Comparison of ENCODE assay signal across 17 cellular contexts in the genomic region with DNA sequence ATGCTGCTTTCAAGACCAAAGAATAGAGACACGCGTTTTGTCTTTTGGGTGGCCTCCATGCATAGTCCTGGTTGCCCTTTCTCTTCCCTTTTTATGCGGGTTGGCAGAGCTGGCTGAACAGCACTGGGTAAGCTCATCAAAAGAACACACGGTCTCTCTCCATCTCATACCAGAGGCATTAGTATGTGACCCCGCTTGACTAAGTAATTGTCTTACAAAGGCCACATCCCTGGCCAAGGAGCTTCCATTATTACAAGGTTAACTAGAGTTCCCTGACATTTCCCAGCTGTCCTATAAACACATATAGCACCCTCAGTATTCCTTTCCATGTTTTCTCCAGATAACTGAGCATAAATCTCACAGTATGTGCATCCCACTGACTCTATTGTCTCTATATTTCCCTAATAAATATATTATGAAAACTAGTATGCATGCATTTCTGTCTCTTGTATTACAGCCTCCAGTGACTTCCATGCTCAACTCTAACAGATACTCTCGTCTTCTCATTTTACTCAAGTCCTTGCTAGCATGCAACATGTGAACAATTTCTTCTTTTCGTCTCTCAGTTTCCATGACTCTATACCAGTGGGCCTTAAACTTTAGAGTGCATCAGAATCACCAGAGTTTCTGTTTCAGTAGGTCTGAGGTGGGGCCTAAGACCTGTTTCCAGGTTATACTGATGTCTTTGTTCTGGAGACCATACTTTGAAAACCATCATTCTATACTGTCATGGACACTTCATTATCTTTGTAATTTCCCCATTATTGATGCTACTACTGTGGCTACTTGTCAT.
DNase-seq lines count a peak whose midpoint lies in the region; ATAC-seq and TF ChIP-seq lines count a peak whose summit lies in the region.
"Had no signal": no experiment of that assay in that cellular context is flagged by ENCODE, and none has a peak within 500 bp of the region (broad histone marks: within the 10 kb centered on the region; RNA-seq: fewer than 3 reads in every experiment).

No MANE protein-coding gene starts in this region.

- no peaks in the 10 kb centered on the region for H3K27me3 ChIP-seq in SK-N-SH (ENCODE audit: insufficient read depth)
- H3K27me3 ChIP-seq: testis had no signal

- DNase-seq in SK-N-SH: no peak
- peak; percentile 11 for DNase-seq in HT1080 (ENCODE audit: low read depth)
- DNase-seq in 8988T: no peak
- DNase-seq in sciatic nerve (ENCODE audit: low spot score): no peak
- no peak for DNase-seq in NCI-H526 (lab: John Stamatoyannopoulos, UW)
- no peak for DNase-seq in effector CD4-positive, alpha-beta T cell
- DNase-seq: activated T-cell treated with anti-CD3 and anti-CD28 coated beads, Interleukin-2, amount 50 U/mL, for 1 hour; aorta; Caco-2; glutamatergic neuron; naive thymus-derived CD8-positive, alpha-beta T cell; right cardiac atrium; testis had no signal

- H3K4me2 ChIP-seq in SK-N-SH: no peak overlapping the region

- WGBS in SK-N-SH (ENCODE audit: low lambda C conversion rate): 86% methylated on average over 7 of the region's 7 CpGs

- H3F3A ChIP-seq in SK-N-SH (replicated peaks; ENCODE audit: insufficient read depth): no peaks in the 10 kb centered on the region

- CTCF ChIA-PET in SK-N-SH (lab: Yijun Ruan, JAX): no interaction called here

- no peaks in the 10 kb centered on the region for H4K20me1 ChIP-seq in SK-N-SH (ENCODE audit: insufficient read depth)

- no peaks in the 10 kb centered on the region for H3K79me2 ChIP-seq in SK-N-SH (ENCODE audit: insufficient read depth)

- no peaks in the 10 kb centered on the region for H3K36me3 ChIP-seq in SK-N-SH (replicated peaks in 1 of 2; ENCODE audit: control insufficient read depth in 1 of 2, insufficient read depth in 2 of 2, low read length in 1 of 2)

- no peak overlapping the region for H3K27ac ChIP-seq in SK-N-SH (ENCODE audit: low read depth in 2 of 2, low read length in 1 of 2)
- H3K27ac ChIP-seq: 22Rv1, testis had no signal

- no peak overlapping the region for H2AFZ ChIP-seq in SK-N-SH (ENCODE audit: low read depth)

- ATAC-seq in SK-N-SH treated with all-trans-retinoic acid at 6 μM for 48 hours: no peak
- ATAC-seq in HG02571 (IDR thresholded peaks at IDR 0.05; ENCODE audit: unreplicated experiment): peak; percentile 51
- no peak for ATAC-seq in sciatic nerve
- ATAC-seq: left lobe of liver; naive thymus-derived CD8-positive, alpha-beta T cell; right cardiac atrium had no signal

- no peaks in the 10 kb centered on the region for H3K9me2 ChIP-seq in SK-N-SH

- TF ChIP-seq RAD21 in SK-N-SH (IDR thresholded peaks at IDR 0.05; ENCODE audit: low read length): no peak

- no peak for TF ChIP-seq CTCF in SK-N-SH (IDR thresholded peaks at IDR 0.05)

- no peaks in the 10 kb centered on the region for H3K9me3 ChIP-seq in SK-N-SH
- H3K9me3 ChIP-seq: Caco-2, testis had no signal

- intact Hi-C loops in sciatic nerve (cut with DNase I): no loop called here

- no peak overlapping the region for H3K9ac ChIP-seq in SK-N-SH

- H3K4me3 ChIP-seq in SK-N-SH (ENCODE audit: low read depth in 2 of 2, low read length in 1 of 2): no peak overlapping the region
- H3K4me3 ChIP-seq: testis had no signal

- TF ChIP-seq EP300 in SK-N-SH (IDR thresholded peaks at IDR 0.05; ENCODE audit: borderline replicate concordance in 1 of 2, low read depth in 1 of 2, low read length in 1 of 2): no peak

- peaks cover 0 to 7% of the 10 kb centered on the region in 2 experiments; a peak in 2 of 4 replicates for H3K4me1 ChIP-seq in SK-N-SH (ENCODE audit: control insufficient read depth in 1 of 2, insufficient read depth in 2 of 2, low read depth in 1 of 2, low read length in 1 of 2)
- H3K4me1 ChIP-seq: Caco-2, testis had no signal

- POLR2A ChIA-PET in SK-N-SH (lab: Yijun Ruan, JAX): no interaction called here

TF ChIP-seq in SK-N-SH treated with all-trans-retinoic acid at 6 μM for 48 hours, 23 proteins besides CTCF, POLR2A, EP300 and RAD21:
- TF ChIP-seq CSDC2 (CRISPR knock-in tag; IDR thresholded peaks at IDR 0.05) (no peak), ARNTL (CRISPR knock-in tag; IDR thresholded peaks at IDR 0.05; ENCODE audit: borderline replicate concordance, low read depth) (no peak), ISL1 (CRISPR knock-in tag; IDR thresholded peaks at IDR 0.05) (0 out of 2 replicates have a peak, but pooled peaks have one; percentile 7), BACH2 (CRISPR knock-in tag; IDR thresholded peaks at IDR 0.05; ENCODE audit: borderline replicate concordance) (no peak)

TF ChIP-seq in SK-N-SH, 30 proteins besides CTCF, POLR2A, EP300 and RAD21:
- TF ChIP-seq FOXJ3 (CRISPR knock-in tag; IDR thresholded peaks at IDR 0.05) (no peak), NFIC (IDR thresholded peaks at IDR 0.05; ENCODE audit: borderline replicate concordance) (no peak), RFX5 (IDR thresholded peaks at IDR 0.05; ENCODE audit: low read length) (no peak), NRF1 (IDR thresholded peaks at IDR 0.05; ENCODE audit: low read depth, low read length) (no peak)
- TF ChIP-seq, protein P1, sequence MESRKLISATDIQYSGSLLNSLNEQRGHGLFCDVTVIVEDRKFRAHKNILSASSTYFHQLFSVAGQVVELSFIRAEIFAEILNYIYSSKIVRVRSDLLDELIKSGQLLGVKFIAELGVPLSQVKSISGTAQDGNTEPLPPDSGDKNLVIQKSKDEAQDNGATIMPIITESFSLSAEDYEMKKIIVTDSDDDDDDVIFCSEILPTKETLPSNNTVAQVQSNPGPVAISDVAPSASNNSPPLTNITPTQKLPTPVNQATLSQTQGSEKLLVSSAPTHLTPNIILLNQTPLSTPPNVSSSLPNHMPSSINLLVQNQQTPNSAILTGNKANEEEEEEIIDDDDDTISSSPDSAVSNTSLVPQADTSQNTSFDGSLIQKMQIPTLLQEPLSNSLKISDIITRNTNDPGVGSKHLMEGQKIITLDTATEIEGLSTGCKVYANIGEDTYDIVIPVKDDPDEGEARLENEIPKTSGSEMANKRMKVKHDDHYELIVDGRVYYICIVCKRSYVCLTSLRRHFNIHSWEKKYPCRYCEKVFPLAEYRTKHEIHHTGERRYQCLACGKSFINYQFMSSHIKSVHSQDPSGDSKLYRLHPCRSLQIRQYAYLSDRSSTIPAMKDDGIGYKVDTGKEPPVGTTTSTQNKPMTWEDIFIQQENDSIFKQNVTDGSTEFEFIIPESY (IDR thresholded peaks at IDR 0.05; ENCODE audit: borderline replicate concordance, low read depth): no peak
TF ChIP-seq in SK-N-SH: peak in this region for 0.
